Comparison of ENCODE assay signal across 1 cellular context in genomic region chr10:105181616-105182015, GRCh38.
TF ChIP-seq lines count a peak whose summit lies in the region.

No MANE protein-coding gene starts in this region.

TF ChIP-seq in WTC11, 78 proteins besides CTCF, POLR2A, EP300 and RAD21:
- TF ChIP-seq, protein P1, sequence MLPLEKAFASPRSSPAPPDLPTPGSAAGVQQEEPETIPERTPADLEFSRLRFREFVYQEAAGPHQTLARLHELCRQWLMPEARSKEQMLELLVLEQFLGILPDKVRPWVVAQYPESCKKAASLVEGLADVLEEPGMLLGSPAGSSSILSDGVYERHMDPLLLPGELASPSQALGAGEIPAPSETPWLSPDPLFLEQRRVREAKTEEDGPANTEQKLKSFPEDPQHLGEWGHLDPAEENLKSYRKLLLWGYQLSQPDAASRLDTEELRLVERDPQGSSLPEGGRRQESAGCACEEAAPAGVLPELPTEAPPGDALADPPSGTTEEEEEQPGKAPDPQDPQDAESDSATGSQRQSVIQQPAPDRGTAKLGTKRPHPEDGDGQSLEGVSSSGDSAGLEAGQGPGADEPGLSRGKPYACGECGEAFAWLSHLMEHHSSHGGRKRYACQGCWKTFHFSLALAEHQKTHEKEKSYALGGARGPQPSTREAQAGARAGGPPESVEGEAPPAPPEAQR (CRISPR knock-in tag; IDR thresholded peaks at IDR 0.05): no peak
- no peak for TF ChIP-seq IRF2 (CRISPR knock-in tag; IDR thresholded peaks at IDR 0.05; ENCODE audit: borderline replicate concordance, low read depth)
- TF ChIP-seq, protein P2, sequence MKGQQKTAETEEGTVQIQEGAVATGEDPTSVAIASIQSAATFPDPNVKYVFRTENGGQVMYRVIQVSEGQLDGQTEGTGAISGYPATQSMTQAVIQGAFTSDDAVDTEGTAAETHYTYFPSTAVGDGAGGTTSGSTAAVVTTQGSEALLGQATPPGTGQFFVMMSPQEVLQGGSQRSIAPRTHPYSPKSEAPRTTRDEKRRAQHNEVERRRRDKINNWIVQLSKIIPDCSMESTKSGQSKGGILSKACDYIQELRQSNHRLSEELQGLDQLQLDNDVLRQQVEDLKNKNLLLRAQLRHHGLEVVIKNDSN (CRISPR knock-in tag; IDR thresholded peaks at IDR 0.05): no peak
- TF ChIP-seq SP1 (CRISPR knock-in tag; conservative IDR thresholded peaks at IDR 0.05): no peak
- TF ChIP-seq E2F5 (CRISPR knock-in tag; IDR thresholded peaks at IDR 0.05): no peak
- no peak for TF ChIP-seq HMGA2 (CRISPR knock-in tag; IDR thresholded peaks at IDR 0.05)
- TF ChIP-seq, protein P3, sequence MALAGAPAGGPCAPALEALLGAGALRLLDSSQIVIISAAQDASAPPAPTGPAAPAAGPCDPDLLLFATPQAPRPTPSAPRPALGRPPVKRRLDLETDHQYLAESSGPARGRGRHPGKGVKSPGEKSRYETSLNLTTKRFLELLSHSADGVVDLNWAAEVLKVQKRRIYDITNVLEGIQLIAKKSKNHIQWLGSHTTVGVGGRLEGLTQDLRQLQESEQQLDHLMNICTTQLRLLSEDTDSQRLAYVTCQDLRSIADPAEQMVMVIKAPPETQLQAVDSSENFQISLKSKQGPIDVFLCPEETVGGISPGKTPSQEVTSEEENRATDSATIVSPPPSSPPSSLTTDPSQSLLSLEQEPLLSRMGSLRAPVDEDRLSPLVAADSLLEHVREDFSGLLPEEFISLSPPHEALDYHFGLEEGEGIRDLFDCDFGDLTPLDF (CRISPR knock-in tag; IDR thresholded peaks at IDR 0.05): no peak
- TF ChIP-seq NR3C1 (CRISPR knock-in tag; conservative IDR thresholded peaks at IDR 0.05; ENCODE audit: low read depth): no peak
- TF ChIP-seq STAT6 (CRISPR knock-in tag; conservative IDR thresholded peaks at IDR 0.05; ENCODE audit: low read depth): no peak
- no peak for TF ChIP-seq ZNF416 (CRISPR knock-in tag; IDR thresholded peaks at IDR 0.05)
- TF ChIP-seq, protein P4, sequence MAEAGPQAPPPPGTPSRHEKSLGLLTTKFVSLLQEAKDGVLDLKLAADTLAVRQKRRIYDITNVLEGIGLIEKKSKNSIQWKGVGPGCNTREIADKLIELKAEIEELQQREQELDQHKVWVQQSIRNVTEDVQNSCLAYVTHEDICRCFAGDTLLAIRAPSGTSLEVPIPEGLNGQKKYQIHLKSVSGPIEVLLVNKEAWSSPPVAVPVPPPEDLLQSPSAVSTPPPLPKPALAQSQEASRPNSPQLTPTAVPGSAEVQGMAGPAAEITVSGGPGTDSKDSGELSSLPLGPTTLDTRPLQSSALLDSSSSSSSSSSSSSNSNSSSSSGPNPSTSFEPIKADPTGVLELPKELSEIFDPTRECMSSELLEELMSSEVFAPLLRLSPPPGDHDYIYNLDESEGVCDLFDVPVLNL (CRISPR knock-in tag; IDR thresholded peaks at IDR 0.05; ENCODE audit: borderline replicate concordance, low read depth): no peak
- no peak for TF ChIP-seq ZNF232 (CRISPR knock-in tag; IDR thresholded peaks at IDR 0.05)
- no peak for TF ChIP-seq FOXP1 (CRISPR knock-in tag; IDR thresholded peaks at IDR 0.05; ENCODE audit: borderline replicate concordance)
- TF ChIP-seq ZNF396 (CRISPR knock-in tag; IDR thresholded peaks at IDR 0.05; ENCODE audit: borderline replicate concordance): no peak
